8 cellular contexts compared by ENCODE assay signal in genomic region chr4:84499065-84499982, GRCh38. TPM values are rescaled to one million over a fixed set of nuclear protein-coding genes. Genes with fewer than 3 reads are reported as not detected.
DNase-seq lines count a peak whose midpoint lies in the region; ATAC-seq and TF ChIP-seq lines count a peak whose summit lies in the region.

NKX6-1 (minus strand) TSS chr4:84499292; CDS start chr4:84498228, 1,064 bp downstream.

- peak within 1 kb of the TSS; percentile 60 for H2AFZ ChIP-seq in SK-N-SH (ENCODE audit: low read depth)

- whole genome bisulfite sequencing in SK-N-SH (ENCODE audit: low lambda C conversion rate) = 7% methylated on average over 23 of the region's 52 CpGs
- WGBS in mesodermal cell (ENCODE audit: insufficient coverage in 2 of 2), 2 experiments = 0 to 1% methylated on average over 13 to 40 of the region's 52 CpGs
- WGBS in transverse colon (ENCODE audit: low coverage in 1 of 2), 2 donors = 10 to 15% methylated on average over 6 to 51 of the region's 52 CpGs

- no peak within 1 kb of the TSS for H3K27ac ChIP-seq in SK-N-SH (ENCODE audit: low read depth in 2 of 2, low read length in 1 of 2)
- H3K27ac ChIP-seq in mesodermal cell (ENCODE audit: low read depth, low read length, severe bottlenecking) = no peak within 1 kb of the TSS
- H3K27ac ChIP-seq in transverse colon = no peak within 1 kb of the TSS

- peak within 1 kb of the TSS; percentile 15 to 62 for H3K4me3 ChIP-seq in SK-N-SH (ENCODE audit: low read depth in 2 of 2, low read length in 1 of 2)
- H3K4me3 ChIP-seq in epithelial cell of esophagus (ENCODE audit: low read length) = peak within 1 kb of the TSS; percentile 4
- H3K4me3 ChIP-seq in mesodermal cell (ENCODE audit: extremely low read depth, insufficient read depth, low read length, poor library complexity, severe bottlenecking) = peak within 1 kb of the TSS; percentile 47
- H3K4me3 ChIP-seq in transverse colon = peak within 1 kb of the TSS in 3 of 4 donors; percentile 2 to 49 (median 23)

- H3K4me2 ChIP-seq in SK-N-SH = peak within 1 kb of the TSS; percentile 87

- CTCF ChIA-PET in SK-N-SH (lab: Yijun Ruan, JAX) (interaction anchor here (0.8 to 2.3 kb wide), 3 partner anchors 15 to 30 kb away, joined by 3 to 5 read pairs (median 4); no protein-coding TSS in a partner anchor), GM10248 (lab: Yijun Ruan, JAX) (interaction anchor here (0.8 to 1.4 kb wide), 3 partner anchors 9 to 963 kb away, joined by 3 read pairs; no protein-coding TSS in a partner anchor)

- no peak for TF ChIP-seq POLR2A in transverse colon (IDR thresholded peaks at IDR 0.05)

- intact Hi-C loops in transverse colon (cut with DNase I; ENCODE audit: low total_unique reads) = no loop called here

- TF ChIP-seq RAD21 in Ishikawa (IDR thresholded peaks at IDR 0.05; ENCODE audit: low read depth) (no peak), SK-N-SH (IDR thresholded peaks at IDR 0.05; ENCODE audit: low read length) (no peak)

- H3F3A ChIP-seq in SK-N-SH (replicated peaks; ENCODE audit: insufficient read depth) = peaks cover 9% of the 10 kb centered on the region

- H3K36me3 ChIP-seq in SK-N-SH (replicated peaks in 1 of 2; ENCODE audit: control insufficient read depth in 1 of 2, insufficient read depth in 2 of 2, low read length in 1 of 2) (no peaks in the 10 kb centered on the region), mesodermal cell (ENCODE audit: control insufficient read depth, insufficient read depth, low read length) (no peaks in the 10 kb centered on the region), transverse colon (no peaks in the 10 kb centered on the region)

- no peaks in the 10 kb centered on the region for H3K79me2 ChIP-seq in SK-N-SH (ENCODE audit: insufficient read depth)

- no peak for ATAC-seq in GM21515 (IDR thresholded peaks at IDR 0.05; ENCODE audit: unreplicated experiment)

- no peaks in the 10 kb centered on the region for H3K9me2 ChIP-seq in SK-N-SH

- H3K9me3 ChIP-seq in SK-N-SH = no peaks in the 10 kb centered on the region
- no peaks in the 10 kb centered on the region for H3K9me3 ChIP-seq in mesodermal cell (ENCODE audit: control insufficient read depth, low read length)
- H3K9me3 ChIP-seq in transverse colon = no peaks in the 10 kb centered on the region

- no peak within 1 kb of the TSS for H3K9ac ChIP-seq in SK-N-SH

- POLR2A ChIA-PET in SK-N-SH (lab: Yijun Ruan, JAX) (no interaction called here), GM10248 (lab: Yijun Ruan, JAX) (interaction anchor here (0.7 kb wide), 1 partner anchor 22 kb away, joined by 3 read pairs; no protein-coding TSS in a partner anchor)

- TF ChIP-seq EP300 in Ishikawa (IDR thresholded peaks at IDR 0.05; ENCODE audit: borderline replicate concordance) = no peak
- no peak for TF ChIP-seq EP300 in SK-N-SH (IDR thresholded peaks at IDR 0.05; ENCODE audit: borderline replicate concordance in 1 of 2, low read depth in 1 of 2, low read length in 1 of 2)
- no peak for TF ChIP-seq EP300 in transverse colon (IDR thresholded peaks at IDR 0.05; ENCODE audit: low read depth)

- H3K4me1 ChIP-seq in SK-N-SH (ENCODE audit: control insufficient read depth in 1 of 2, insufficient read depth in 2 of 2, low read depth in 1 of 2, low read length in 1 of 2) (peaks cover 0 to 8% of the 10 kb centered on the region in 2 experiments; a peak in 1 of 4 replicates), mesodermal cell (ENCODE audit: control insufficient read depth, insufficient read depth, low read length, poor library complexity, severe bottlenecking) (peaks cover 7% of the 10 kb centered on the region), transverse colon (peaks cover 4 to 34% (median 32%) of the 10 kb centered on the region in 4 donors)

- TF ChIP-seq CTCF in SK-N-SH (IDR thresholded peaks at IDR 0.05) (no peak), epithelial cell of esophagus (IDR thresholded peaks at IDR 0.05; ENCODE audit: insufficient read depth, low read depth, low read length, missing control alignments) (no peak), transverse colon (IDR thresholded peaks at IDR 0.05) (no peak), GM10248 (IDR thresholded peaks at IDR 0.05; ENCODE audit: control extremely low read depth, extremely low read depth, low read depth, missing control alignments) (no peak)

- H4K20me1 ChIP-seq in SK-N-SH (ENCODE audit: insufficient read depth) = no peaks in the 10 kb centered on the region

- H3K27me3 ChIP-seq in SK-N-SH (ENCODE audit: insufficient read depth) = peaks cover 95% of the 10 kb centered on the region
- H3K27me3 ChIP-seq in transverse colon = peaks cover 100% of the 10 kb centered on the region

- DNase-seq in COR-L47 (lab: John Stamatoyannopoulos, UW) = peak; percentile 80
- peak; percentile 92 for DNase-seq in SK-N-SH
- peak; percentile 46 for DNase-seq in epithelial cell of esophagus (ENCODE audit: low read depth)
- DNase-seq in transverse colon = peak; percentile 53
- no peak for DNase-seq in GM10248 (ENCODE audit: extremely low spot score)

- in situ Hi-C loops in transverse colon (cut with MboI; ENCODE audit: low pct_ligation_motif_present in 1 of 4, low pct_unique_long_range_greater_than_20kb in 1 of 4, low sequenced_read_pairs in 3 of 4) = no loop called here

TF ChIP-seq in Ishikawa, 13 proteins besides CTCF, POLR2A, EP300 and RAD21:
- peak; percentile 41; the same call in 1 of the 2 replicates for TF ChIP-seq ZBTB7A (IDR thresholded peaks at IDR 0.05; ENCODE audit: low read depth)
- TF ChIP-seq CREB1 (IDR thresholded peaks at IDR 0.05; ENCODE audit: low read depth) = peak; percentile 35
- no peak for TF ChIP-seq TAF1 (IDR thresholded peaks at IDR 0.05; ENCODE audit: low read depth)
- TF ChIP-seq EGR1 (IDR thresholded peaks at IDR 0.05) = peak; percentile 83

TF ChIP-seq in SK-N-SH, 30 proteins besides CTCF, POLR2A, EP300 and RAD21 (continues in another document):
- TF ChIP-seq POLR2AphosphoS5 (IDR thresholded peaks at IDR 0.05; ENCODE audit: low read depth, low read length) (no peak), TAF1 (IDR thresholded peaks at IDR 0.05; ENCODE audit: borderline replicate concordance, low read depth, low read length) (no peak), IRF3 (IDR thresholded peaks at IDR 0.05; ENCODE audit: low read depth, low read length) (no peak), RCOR1 (IDR thresholded peaks at IDR 0.05; ENCODE audit: low read length) (no peak), FOXJ3 (CRISPR knock-in tag; IDR thresholded peaks at IDR 0.05) (no peak), NRF1 (IDR thresholded peaks at IDR 0.05; ENCODE audit: low read depth, low read length) (no peak), USF1 (IDR thresholded peaks at IDR 0.05; ENCODE audit: borderline replicate concordance, low read depth) (no peak), ELF1 (IDR thresholded peaks at IDR 0.05) (no peak), RFX5 (IDR thresholded peaks at IDR 0.05; ENCODE audit: low read length) (no peak), RXRA (IDR thresholded peaks at IDR 0.05; ENCODE audit: borderline replicate concordance, low read depth) (no peak), JUND (IDR thresholded peaks at IDR 0.05) (no peak), TCF12 (IDR thresholded peaks at IDR 0.05) (no peak), GABPA (IDR thresholded peaks at IDR 0.05; ENCODE audit: low read depth) (no peak), SMC3 (IDR thresholded peaks at IDR 0.05; ENCODE audit: low read depth, low read length) (no peak)
- TF ChIP-seq, protein P1, sequence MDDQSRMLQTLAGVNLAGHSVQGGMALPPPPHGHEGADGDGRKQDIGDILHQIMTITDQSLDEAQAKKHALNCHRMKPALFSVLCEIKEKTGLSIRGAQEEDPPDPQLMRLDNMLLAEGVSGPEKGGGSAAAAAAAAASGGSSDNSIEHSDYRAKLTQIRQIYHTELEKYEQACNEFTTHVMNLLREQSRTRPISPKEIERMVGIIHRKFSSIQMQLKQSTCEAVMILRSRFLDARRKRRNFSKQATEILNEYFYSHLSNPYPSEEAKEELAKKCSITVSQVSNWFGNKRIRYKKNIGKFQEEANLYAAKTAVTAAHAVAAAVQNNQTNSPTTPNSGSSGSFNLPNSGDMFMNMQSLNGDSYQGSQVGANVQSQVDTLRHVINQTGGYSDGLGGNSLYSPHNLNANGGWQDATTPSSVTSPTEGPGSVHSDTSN (IDR thresholded peaks at IDR 0.05) = no peak
- TF ChIP-seq, protein P2, sequence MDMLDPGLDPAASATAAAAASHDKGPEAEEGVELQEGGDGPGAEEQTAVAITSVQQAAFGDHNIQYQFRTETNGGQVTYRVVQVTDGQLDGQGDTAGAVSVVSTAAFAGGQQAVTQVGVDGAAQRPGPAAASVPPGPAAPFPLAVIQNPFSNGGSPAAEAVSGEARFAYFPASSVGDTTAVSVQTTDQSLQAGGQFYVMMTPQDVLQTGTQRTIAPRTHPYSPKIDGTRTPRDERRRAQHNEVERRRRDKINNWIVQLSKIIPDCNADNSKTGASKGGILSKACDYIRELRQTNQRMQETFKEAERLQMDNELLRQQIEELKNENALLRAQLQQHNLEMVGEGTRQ (IDR thresholded peaks at IDR 0.05; ENCODE audit: borderline replicate concordance, low read depth, low read length) = no peak

RNA-seq across cellular contexts. Expression of gene NKX6-1, which starts in this region (rescaled TPM):
- not detected in 2 replicates for polyA plus RNA-seq in SK-N-SH (2012; rRNA removed)
- not detected in 2 replicates for polyA plus RNA-seq in SK-N-SH (2012; cell fraction: cytosol; rRNA removed)
- not detected in 2 replicates for polyA plus RNA-seq in SK-N-SH (2012; cell fraction: nucleus; rRNA removed)
- polyA plus RNA-seq in mesodermal cell (2013, experiment 1 of 2) = 0.33 TPM
- polyA plus RNA-seq in mesodermal cell (2013, experiment 2 of 2) = 0.30 TPM
- under 1 TPM in 1 of 4 donors, not detected in 3; 0.14 TPM for total RNA-seq in transverse colon

Comparison
In these comparisons a context has a peak if more than half of its experiments do, and no peak if none do; other contexts are left out.
1. Peak in DNase-seq, H3K4me3 ChIP-seq and H3K4me2 ChIP-seq in SK-N-SH; RNA of the gene not detected or under 1 TPM.
2. Peak in DNase-seq and H3K4me3 ChIP-seq in transverse colon; RNA of the gene not detected or under 1 TPM.